In genomic region chr2:178523596-178524134, GRCh38 we compare ENCODE assay signal across 8 cellular contexts. TPM values are rescaled to one million over a fixed set of nuclear protein-coding genes. Genes with fewer than 3 reads are reported as not detected.
DNase-seq lines count a peak whose midpoint lies in the region; TF ChIP-seq lines count a peak whose summit lies in the region.

No MANE protein-coding gene starts in this region.

- H3K4me1 Mint-ChIP-seq in endodermal cell (no peaks in the 10 kb centered on the region), nephron progenitor cell (peaks cover 9% of the 10 kb centered on the region)

- H3K27me3 ChIP-seq in endodermal cell (ENCODE audit: control insufficient read depth, insufficient read depth, low read length, poor library complexity, severe bottlenecking) = no peaks in the 10 kb centered on the region

- H3K4me3 ChIP-seq in endodermal cell (ENCODE audit: low read length) = peak overlapping the region; percentile 80

- no peaks in the 10 kb centered on the region for H3K4me1 ChIP-seq in endodermal cell (ENCODE audit: control insufficient read depth, insufficient read depth, low read length)

- no peak overlapping the region for H3K27ac ChIP-seq in endodermal cell (ENCODE audit: low read depth, low read length)

- peak overlapping the region; percentile 94 for H3K27ac Mint-ChIP-seq in endodermal cell
- H3K27ac Mint-ChIP-seq in nephron progenitor cell = peak overlapping the region; percentile 96

- DNase-seq in NCI-H1694 treated with DMSO at 0.1 percent for 48 hours (lab: John Stamatoyannopoulos, UW) = peak; percentile 6
- no peak for DNase-seq in NCI-H1694 (lab: John Stamatoyannopoulos, UW)
- peak; percentile 7 for DNase-seq in NCI-H69 (lab: John Stamatoyannopoulos, UW)
- DNase-seq in endodermal cell = peak; percentile 56
- DNase-seq in nephron progenitor cell = no peak
- DNase-seq in GM13976 (ENCODE audit: low spot score) = no peak
- no peak for DNase-seq in AML-193 (lab: John Stamatoyannopoulos, UW)
- no peak for DNase-seq in NCI-H2227 treated with DMSO at 0.1 percent for 48 hours (lab: John Stamatoyannopoulos, UW)

- in situ Hi-C loops in GM13976 (cut with MboI; ENCODE audit: low sequenced_read_pairs, unreplicated experiment) = no loop called here

- TF ChIP-seq CTCF in endodermal cell (conservative IDR thresholded peaks at IDR 0.05) = no peak
- no peak for TF ChIP-seq CTCF in nephron progenitor cell (IDR thresholded peaks at IDR 0.05)
- TF ChIP-seq CTCF in GM13976 (IDR thresholded peaks at IDR 0.05; ENCODE audit: borderline replicate concordance, control extremely low read depth, extremely low read depth, insufficient read depth, missing control alignments) = no peak

- no peaks in the 10 kb centered on the region for H3K27me3 Mint-ChIP-seq in endodermal cell (ENCODE audit: insufficient read depth)
- no peaks in the 10 kb centered on the region for H3K27me3 Mint-ChIP-seq in nephron progenitor cell (ENCODE audit: low read depth, poor library complexity)

- H3K9ac ChIP-seq in endodermal cell (ENCODE audit: extremely low read depth, low read length, poor library complexity, severe bottlenecking) = peak overlapping the region; percentile 31

- H3K36me3 ChIP-seq in endodermal cell (ENCODE audit: control insufficient read depth, insufficient read depth, low read length) = peaks cover 30% of the 10 kb centered on the region

- no peaks in the 10 kb centered on the region for H3K9me3 ChIP-seq in endodermal cell (ENCODE audit: control insufficient read depth, low read length)

- peaks cover 11% of the 10 kb centered on the region for H3K9me3 Mint-ChIP-seq in endodermal cell
- peaks cover 20% of the 10 kb centered on the region for H3K9me3 Mint-ChIP-seq in nephron progenitor cell

- H3K4me3 Mint-ChIP-seq in endodermal cell (peak overlapping the region; percentile 88), nephron progenitor cell (peak overlapping the region; percentile 98)

- H3K36me3 Mint-ChIP-seq in endodermal cell (ENCODE audit: low read depth) (peaks cover 40% of the 10 kb centered on the region), nephron progenitor cell (ENCODE audit: low read depth) (peaks cover 34% of the 10 kb centered on the region)

- 72% methylated on average over 6 to 8 of the region's 8 CpGs for WGBS in endodermal cell (ENCODE audit: insufficient coverage in 1 of 2, insufficient read length in 1 of 2), 2 experiments

RNA-seq across cellular contexts. Expression of gene PLEKHA3, which starts 43.4 kb away (rescaled TPM):
- total RNA-seq in endodermal cell = 10 to 100 TPM; 21.2 to 22.8 TPM
- polyA plus RNA-seq in endodermal cell (2013, experiment 1 of 2) = 13.6 TPM
- polyA plus RNA-seq in endodermal cell (2013, experiment 2 of 2) = 16.9 TPM

RNA-seq across cellular contexts. Expression of gene FKBP7, which starts 45.3 kb away (rescaled TPM):
- total RNA-seq in endodermal cell = 1 to 10 TPM; 4.1 to 6.3 TPM
- polyA plus RNA-seq in endodermal cell (2013, experiment 1 of 2) = 25.4 TPM
- polyA plus RNA-seq in endodermal cell (2013, experiment 2 of 2) = 22.7 TPM

Comparison
In these comparisons a context has a peak if more than half of its experiments do, and no peak if none do; other contexts are left out.
1. DNase-seq: peak in NCI-H1694 treated with DMSO at 0.1 percent for 48 hours (single experiment), NCI-H69 (single experiment) and endodermal cell (single experiment); none in NCI-H1694 (single experiment), nephron progenitor cell (single experiment), GM13976 (single experiment), AML-193 (0 of 2) and NCI-H2227 treated with DMSO at 0.1 percent for 48 hours (single experiment).